1 cellular context compared by ENCODE assay signal in genomic region chr12:8823565-8824300, GRCh38.
A peak's percentile ranks its signal among the peaks of the same experiment; 100 is the strongest.
TF ChIP-seq lines count a peak whose summit lies in the region.

No MANE protein-coding gene starts in this region.

TF ChIP-seq in K562, 482 proteins besides CTCF, POLR2A, EP300 and RAD21:
- TF ChIP-seq BCL6 (CRISPR knock-in tag; IDR thresholded peaks at IDR 0.05) = no peak
- no peak for TF ChIP-seq RNF2 (IDR thresholded peaks at IDR 0.05)
- no peak for TF ChIP-seq HDAC6 (IDR thresholded peaks at IDR 0.05; ENCODE audit: low read depth, low read length)
- TF ChIP-seq PCBP1 (IDR thresholded peaks at IDR 0.05; ENCODE audit: low read depth, low read length, poor library complexity, severe bottlenecking) = no peak
- no peak for TF ChIP-seq KDM1A (IDR thresholded peaks at IDR 0.05)
- TF ChIP-seq, protein P1, sequence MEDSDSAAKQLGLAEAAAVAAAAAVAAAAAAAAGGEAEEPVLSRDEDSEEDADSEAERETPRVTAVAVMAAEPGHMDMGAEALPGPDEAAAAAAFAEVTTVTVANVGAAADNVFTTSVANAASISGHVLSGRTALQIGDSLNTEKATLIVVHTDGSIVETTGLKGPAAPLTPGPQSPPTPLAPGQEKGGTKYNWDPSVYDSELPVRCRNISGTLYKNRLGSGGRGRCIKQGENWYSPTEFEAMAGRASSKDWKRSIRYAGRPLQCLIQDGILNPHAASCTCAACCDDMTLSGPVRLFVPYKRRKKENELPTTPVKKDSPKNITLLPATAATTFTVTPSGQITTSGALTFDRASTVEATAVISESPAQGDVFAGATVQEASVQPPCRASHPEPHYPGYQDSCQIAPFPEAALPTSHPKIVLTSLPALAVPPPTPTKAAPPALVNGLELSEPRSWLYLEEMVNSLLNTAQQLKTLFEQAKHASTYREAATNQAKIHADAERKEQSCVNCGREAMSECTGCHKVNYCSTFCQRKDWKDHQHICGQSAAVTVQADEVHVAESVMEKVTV (CRISPR knock-in tag; IDR thresholded peaks at IDR 0.05) = 0 out of 2 replicates have a peak, but pooled peaks have one; percentile 31
- TF ChIP-seq SMC3 (conservative IDR thresholded peaks at IDR 0.05; ENCODE audit: insufficient read depth, low read depth, low read length) = peak; percentile 66; the same call in 1 of the 2 replicates
- no peak for TF ChIP-seq BMI1 (IDR thresholded peaks at IDR 0.05; ENCODE audit: low read length)
- TF ChIP-seq ZNF384 (IDR thresholded peaks at IDR 0.05; ENCODE audit: low read depth, low read length) = 0 out of 2 replicates have a peak, but pooled peaks have one; percentile 10
- TF ChIP-seq, protein P2, sequence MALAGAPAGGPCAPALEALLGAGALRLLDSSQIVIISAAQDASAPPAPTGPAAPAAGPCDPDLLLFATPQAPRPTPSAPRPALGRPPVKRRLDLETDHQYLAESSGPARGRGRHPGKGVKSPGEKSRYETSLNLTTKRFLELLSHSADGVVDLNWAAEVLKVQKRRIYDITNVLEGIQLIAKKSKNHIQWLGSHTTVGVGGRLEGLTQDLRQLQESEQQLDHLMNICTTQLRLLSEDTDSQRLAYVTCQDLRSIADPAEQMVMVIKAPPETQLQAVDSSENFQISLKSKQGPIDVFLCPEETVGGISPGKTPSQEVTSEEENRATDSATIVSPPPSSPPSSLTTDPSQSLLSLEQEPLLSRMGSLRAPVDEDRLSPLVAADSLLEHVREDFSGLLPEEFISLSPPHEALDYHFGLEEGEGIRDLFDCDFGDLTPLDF (CRISPR knock-in tag; IDR thresholded peaks at IDR 0.05) = no peak
- TF ChIP-seq ZNF76 (CRISPR knock-in tag; IDR thresholded peaks at IDR 0.05; ENCODE audit: borderline replicate concordance) = no peak
- TF ChIP-seq, protein P3, sequence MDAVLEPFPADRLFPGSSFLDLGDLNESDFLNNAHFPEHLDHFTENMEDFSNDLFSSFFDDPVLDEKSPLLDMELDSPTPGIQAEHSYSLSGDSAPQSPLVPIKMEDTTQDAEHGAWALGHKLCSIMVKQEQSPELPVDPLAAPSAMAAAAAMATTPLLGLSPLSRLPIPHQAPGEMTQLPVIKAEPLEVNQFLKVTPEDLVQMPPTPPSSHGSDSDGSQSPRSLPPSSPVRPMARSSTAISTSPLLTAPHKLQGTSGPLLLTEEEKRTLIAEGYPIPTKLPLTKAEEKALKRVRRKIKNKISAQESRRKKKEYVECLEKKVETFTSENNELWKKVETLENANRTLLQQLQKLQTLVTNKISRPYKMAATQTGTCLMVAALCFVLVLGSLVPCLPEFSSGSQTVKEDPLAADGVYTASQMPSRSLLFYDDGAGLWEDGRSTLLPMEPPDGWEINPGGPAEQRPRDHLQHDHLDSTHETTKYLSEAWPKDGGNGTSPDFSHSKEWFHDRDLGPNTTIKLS (IDR thresholded peaks at IDR 0.05; ENCODE audit: borderline replicate concordance, low read depth) = no peak
- no peak for TF ChIP-seq KLF16 (IDR thresholded peaks at IDR 0.05)
- TF ChIP-seq POLR2AphosphoS5 (IDR thresholded peaks at IDR 0.05; ENCODE audit: control insufficient read depth, insufficient read depth, low read depth, low read length) = no peak
- no peak for TF ChIP-seq EHMT2 (IDR thresholded peaks at IDR 0.05)
- TF ChIP-seq ARID2 (IDR thresholded peaks at IDR 0.05) = peak; percentile 60; the same call in 1 of the 2 replicates
- no peak for TF ChIP-seq FOXA3 (CRISPR knock-in tag; conservative IDR thresholded peaks at IDR 0.05 in 1 of 2, IDR thresholded peaks at IDR 0.05 in 1 of 2)
- no peak for TF ChIP-seq AFF4 (CRISPR knock-in tag; IDR thresholded peaks at IDR 0.05)
- no peak for TF ChIP-seq MNT (conservative IDR thresholded peaks at IDR 0.05)
- TF ChIP-seq, protein P4, sequence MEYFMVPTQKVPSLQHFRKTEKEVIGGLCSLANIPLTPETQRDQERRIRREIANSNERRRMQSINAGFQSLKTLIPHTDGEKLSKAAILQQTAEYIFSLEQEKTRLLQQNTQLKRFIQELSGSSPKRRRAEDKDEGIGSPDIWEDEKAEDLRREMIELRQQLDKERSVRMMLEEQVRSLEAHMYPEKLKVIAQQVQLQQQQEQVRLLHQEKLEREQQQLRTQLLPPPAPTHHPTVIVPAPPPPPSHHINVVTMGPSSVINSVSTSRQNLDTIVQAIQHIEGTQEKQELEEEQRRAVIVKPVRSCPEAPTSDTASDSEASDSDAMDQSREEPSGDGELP (CRISPR knock-in tag; IDR thresholded peaks at IDR 0.05; ENCODE audit: borderline replicate concordance) = no peak
- TF ChIP-seq, protein P5, sequence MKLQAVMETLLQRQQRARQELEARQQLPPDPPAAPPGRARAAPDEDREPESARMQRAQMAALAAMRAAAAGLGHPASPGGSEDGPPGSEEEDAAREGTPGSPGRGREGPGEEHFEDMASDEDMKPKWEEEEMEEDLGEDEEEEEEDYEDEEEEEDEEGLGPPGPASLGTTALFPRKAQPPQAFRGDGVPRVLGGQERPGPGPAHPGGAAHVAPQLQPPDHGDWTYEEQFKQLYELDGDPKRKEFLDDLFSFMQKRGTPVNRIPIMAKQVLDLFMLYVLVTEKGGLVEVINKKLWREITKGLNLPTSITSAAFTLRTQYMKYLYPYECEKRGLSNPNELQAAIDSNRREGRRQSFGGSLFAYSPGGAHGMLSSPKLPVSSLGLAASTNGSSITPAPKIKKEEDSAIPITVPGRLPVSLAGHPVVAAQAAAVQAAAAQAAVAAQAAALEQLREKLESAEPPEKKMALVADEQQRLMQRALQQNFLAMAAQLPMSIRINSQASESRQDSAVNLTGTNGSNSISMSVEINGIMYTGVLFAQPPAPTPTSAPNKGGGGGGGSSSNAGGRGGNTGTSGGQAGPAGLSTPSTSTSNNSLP (IDR thresholded peaks at IDR 0.05; ENCODE audit: borderline replicate concordance, low read depth, low read length) = no peak
- no peak for TF ChIP-seq RBBP5 (IDR thresholded peaks at IDR 0.05; ENCODE audit: borderline replicate concordance, insufficient read depth, low read length, poor library complexity, severe bottlenecking)
- no peak for TF ChIP-seq ZNF512 (tag; IDR thresholded peaks at IDR 0.05)
- TF ChIP-seq GABPB2 (CRISPR knock-in tag; conservative IDR thresholded peaks at IDR 0.05) = no peak
- no peak for TF ChIP-seq ERF (CRISPR knock-in tag; IDR thresholded peaks at IDR 0.05)
- TF ChIP-seq SNAPC5 (CRISPR knock-in tag; IDR thresholded peaks at IDR 0.05) = no peak
- TF ChIP-seq VEZF1 (CRISPR knock-in tag; IDR thresholded peaks at IDR 0.05) = peak; percentile 47; the same call in 1 of the 2 replicates
- peak in 1 of 2 experiments; percentile 49; a peak in 1 of 4 replicates for TF ChIP-seq MAZ (CRISPR knock-in tag; conservative IDR thresholded peaks at IDR 0.05 in 1 of 2, IDR thresholded peaks at IDR 0.05 in 1 of 2)
